ENCODE assay signal across 14 cellular contexts in genomic region chr15:29860872-29861271, GRCh38. TPM values are rescaled to one million over a fixed set of nuclear protein-coding genes. Genes with fewer than 3 reads are reported as not detected.
DNase-seq lines count a peak whose midpoint lies in the region; FAIRE-seq and TF ChIP-seq lines count a peak whose summit lies in the region.
"Had no signal": no experiment of that assay in that cellular context is flagged by ENCODE, and none has a peak within 500 bp of the region (broad histone marks: within the 10 kb centered on the region; RNA-seq: fewer than 3 reads in every experiment).

No MANE protein-coding gene starts in this region.

- TF ChIP-seq CTCF in AG10803 (conservative IDR thresholded peaks at IDR 0.05; ENCODE audit: low read length) (no peak), astrocyte (IDR thresholded peaks at IDR 0.05; ENCODE audit: insufficient read depth, low read depth, low read length) (no peak), keratinocyte (optimal IDR thresholded peaks at IDR 0.05 in 1 of 3, IDR thresholded peaks at IDR 0.05 in 1 of 3, conservative IDR thresholded peaks at IDR 0.05 in 1 of 3; ENCODE audit: extremely low read depth in 1 of 3, insufficient read depth in 2 of 3, low read length in 3 of 3) (no peak), GM10266 (IDR thresholded peaks at IDR 0.05; ENCODE audit: control insufficient read depth, insufficient read depth, low read depth, missing control alignments) (no peak)

- no peak overlapping the region for H3K4me3 Mint-ChIP-seq in astrocyte (ENCODE audit: unreplicated experiment)

- H3K4me2 ChIP-seq in astrocyte (ENCODE audit: low read length) (peak overlapping the region; percentile 75), keratinocyte (ENCODE audit: control insufficient read depth, extremely low read depth, insufficient read depth, low read depth, low read length) (no peak overlapping the region)

- H3K9me3 ChIP-seq in astrocyte (ENCODE audit: insufficient read depth, low read depth, low read length), result no peaks in the 10 kb centered on the region
- H3K9me3 ChIP-seq in keratinocyte (ENCODE audit: control insufficient read depth, low read depth, low read length), result no peaks in the 10 kb centered on the region

- no peaks in the 10 kb centered on the region for H3K27me3 Mint-ChIP-seq in astrocyte (ENCODE audit: low read depth, unreplicated experiment)

- H3K9me1 ChIP-seq in keratinocyte (ENCODE audit: control insufficient read depth, extremely low read depth, insufficient read depth, low read length), result no peaks in the 10 kb centered on the region

- no peaks in the 10 kb centered on the region for H3K27me3 ChIP-seq in astrocyte (ENCODE audit: insufficient read depth, low read length)
- no peaks in the 10 kb centered on the region for H3K27me3 ChIP-seq in keratinocyte (ENCODE audit: control insufficient read depth, extremely low read depth, insufficient read depth, low read length)

- H3K27ac Mint-ChIP-seq in astrocyte (ENCODE audit: unreplicated experiment), result no peak overlapping the region

- no peak overlapping the region for H3K9ac ChIP-seq in astrocyte (ENCODE audit: low read length)
- H3K9ac ChIP-seq in keratinocyte (ENCODE audit: control insufficient read depth, extremely low read depth, insufficient read depth, low read length), result no peak overlapping the region

- peak; percentile 23 for DNase-seq in AG10803 (ENCODE audit: low read depth)
- DNase-seq in HS-5 (ENCODE audit: low read depth), result peak; percentile 19
- peak; percentile 33 for DNase-seq in astrocyte (ENCODE audit: low read depth)
- no peak for DNase-seq in keratinocyte (ENCODE audit: low read depth, low spot score)
- DNase-seq in iPS-NIHi7 (ENCODE audit: extremely low spot score), result no peak
- DNase-seq in dedifferentiated amniotic fluid mesenchymal stem cell (ENCODE audit: extremely low spot score), result no peak
- no peak for DNase-seq in GM10266 (ENCODE audit: extremely low spot score)
- DNase-seq: AML-193, GOT3, NCI-H1930, NCI-H526 had no signal

- H3K4me1 Mint-ChIP-seq in astrocyte (ENCODE audit: low read depth, unreplicated experiment), result peaks cover 23% of the 10 kb centered on the region

- peaks cover 16% of the 10 kb centered on the region for H3K4me1 ChIP-seq in astrocyte (ENCODE audit: insufficient read depth, low read length)
- peaks cover 12% of the 10 kb centered on the region for H3K4me1 ChIP-seq in keratinocyte (ENCODE audit: control insufficient read depth, extremely low read depth, insufficient read depth, low read length)

- no peak overlapping the region for H3K4me3 ChIP-seq in AG10803 (ENCODE audit: low read length)
- H3K4me3 ChIP-seq in astrocyte (ENCODE audit: insufficient read depth, low read depth, low read length), result no peak overlapping the region
- H3K4me3 ChIP-seq in keratinocyte (ENCODE audit: control insufficient read depth in 2 of 3, extremely low read depth in 1 of 3, insufficient read depth in 2 of 3, low read depth in 1 of 3, low read length in 3 of 3), result no peak overlapping the region
- H3K4me3 ChIP-seq: K562 had no signal

- no peak overlapping the region for H2AFZ ChIP-seq in astrocyte (ENCODE audit: low read depth, low read length)
- no peak overlapping the region for H2AFZ ChIP-seq in keratinocyte (ENCODE audit: control insufficient read depth, low read length)

- no peaks in the 10 kb centered on the region for H4K20me1 ChIP-seq in astrocyte (ENCODE audit: insufficient read depth, low read length)
- no peaks in the 10 kb centered on the region for H4K20me1 ChIP-seq in keratinocyte (ENCODE audit: control insufficient read depth, extremely low read depth, insufficient read depth, low read length)

- no peaks in the 10 kb centered on the region for H3K36me3 ChIP-seq in astrocyte (ENCODE audit: insufficient read depth, low read length)
- H3K36me3 ChIP-seq in keratinocyte (ENCODE audit: control insufficient read depth in 2 of 2, extremely low read depth in 1 of 2, insufficient read depth in 2 of 2, low read length in 2 of 2), result no peaks in the 10 kb centered on the region

- no peaks in the 10 kb centered on the region for H3K9me3 Mint-ChIP-seq in astrocyte (ENCODE audit: unreplicated experiment)

- peak overlapping the region; percentile 68 for H3K27ac ChIP-seq in astrocyte (ENCODE audit: low read depth, low read length)
- no peak overlapping the region for H3K27ac ChIP-seq in keratinocyte (ENCODE audit: control insufficient read depth, insufficient read depth, low read length)
- H3K27ac ChIP-seq: C4-2B had no signal

- no peaks in the 10 kb centered on the region for H3K36me3 Mint-ChIP-seq in astrocyte (ENCODE audit: low read depth, unreplicated experiment)

- H3K79me2 ChIP-seq in astrocyte (ENCODE audit: insufficient read depth, low read length), result no peaks in the 10 kb centered on the region
- no peaks in the 10 kb centered on the region for H3K79me2 ChIP-seq in keratinocyte (ENCODE audit: control insufficient read depth, insufficient read depth, low read length)

- dilution Hi-C loops in keratinocyte (cut with MboI; ENCODE audit: extremely low pct_ligation_motif_present, low sequenced_read_pairs), result no loop called here

- FAIRE-seq in astrocyte (lab: Jason Lieb, UNC), result peak; percentile 59
- FAIRE-seq in keratinocyte (lab: Jason Lieb, UNC), result peak; percentile 29
- FAIRE-seq: D721Med, K562 had no signal

RNA-seq across cellular contexts. Expression of gene TJP1, which starts 38.6 kb away (rescaled TPM):
- total RNA-seq in astrocyte, result 118 and 137 TPM in 2 replicates
- 39.4 to 70.0 TPM (median 54.7 TPM) in 3 replicates for polyA plus RNA-seq in keratinocyte
- 115 TPM for polyA plus RNA-seq in keratinocyte (2011; ENCODE audit: low read depth)
- polyA plus RNA-seq in keratinocyte (2011; cell fraction: cytosol; rRNA removed), result 28.7 and 46.3 TPM in 2 replicates
- 76.1 and 86.3 TPM in 2 replicates for polyA plus RNA-seq in keratinocyte (2011; cell fraction: nucleus; rRNA removed)
- polyA plus RNA-seq in keratinocyte (2012; ENCODE audit: low replicate concordance), result 49.3 and 56.8 TPM in 2 replicates
- polyA minus RNA-seq in keratinocyte, result 63.8 to 113 TPM (median 72.8 TPM) in 3 replicates
- 37.4 TPM for polyA minus RNA-seq in keratinocyte (2011; cell fraction: cytosol; rRNA and poly(A)+ RNA removed)
- 77.6 and 146 TPM in 2 replicates for polyA minus RNA-seq in keratinocyte (2011; cell fraction: nucleus; rRNA and poly(A)+ RNA removed)

Comparison
In these comparisons a context has a peak if more than half of its experiments do, and no peak if none do; other contexts are left out.
1. DNase-seq: peak in AG10803 (single experiment), HS-5 (single experiment) and astrocyte (single experiment); none in keratinocyte (single experiment), iPS-NIHi7 (single experiment), dedifferentiated amniotic fluid mesenchymal stem cell (single experiment) and GM10266 (single experiment).